1 cellular context compared by ENCODE assay signal in the genomic region with DNA sequence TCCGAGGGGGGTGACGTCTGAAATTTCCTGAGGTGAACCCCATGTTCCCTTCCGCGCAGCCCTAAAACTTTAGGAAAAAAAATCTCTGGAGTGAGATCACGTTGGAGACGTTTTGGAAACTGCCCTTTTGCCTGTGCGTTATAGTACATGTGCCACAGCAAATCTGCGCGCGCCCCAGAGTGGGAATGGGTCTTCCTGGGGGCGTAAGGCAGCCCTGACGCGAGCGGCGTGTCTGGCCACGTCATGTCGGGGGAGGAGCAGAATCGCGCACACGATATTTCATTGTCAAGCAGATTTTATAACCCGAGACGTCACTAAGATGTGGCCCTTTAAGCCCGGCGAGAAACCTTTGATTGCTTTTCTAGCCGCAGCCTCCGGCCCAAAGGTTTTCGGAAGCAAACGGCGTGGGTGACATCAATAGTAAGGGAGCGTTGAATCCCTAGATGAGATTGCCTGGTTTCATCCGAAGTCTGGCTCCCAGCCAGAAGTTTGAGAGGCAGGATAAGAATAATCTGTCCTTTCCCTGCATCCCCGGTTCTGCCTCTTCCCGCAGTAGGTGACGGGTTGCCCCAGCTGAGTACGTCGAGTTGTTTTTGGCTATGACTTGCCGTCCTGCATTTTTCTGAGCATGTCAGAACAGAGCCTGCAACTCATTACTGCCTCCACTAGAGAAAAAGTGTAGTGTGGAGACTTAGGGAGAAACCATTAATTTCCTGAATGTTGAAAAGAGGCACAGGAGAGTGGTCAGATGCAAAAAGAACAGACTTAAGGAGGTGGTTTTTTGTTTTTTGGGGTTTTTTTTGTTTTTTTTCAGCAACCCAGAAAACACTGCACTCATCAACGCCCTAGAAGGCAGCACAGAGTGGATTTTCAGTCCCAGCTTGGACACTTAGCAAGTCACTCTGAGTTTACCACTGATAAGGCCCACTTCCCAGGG.
TF ChIP-seq lines count a peak whose summit lies in the region.

No MANE protein-coding gene starts in this region.

TF ChIP-seq in HEK293, 187 proteins besides CTCF, POLR2A, EP300 and RAD21 (continued from another document and continues in another):
- TF ChIP-seq SETDB1 (IDR thresholded peaks at IDR 0.05; ENCODE audit: insufficient read length, low read length) (no peak), ZNF350 (tag by site-specific recombination; IDR thresholded peaks at IDR 0.05) (no peak), KLF1 (tag by site-specific recombination; IDR thresholded peaks at IDR 0.05) (no peak), ZNF266 (tag by site-specific recombination; IDR thresholded peaks at IDR 0.05; ENCODE audit: low read depth) (no peak; the same call in 1 of the 2 replicates), ZNF426 (tag by site-specific recombination; IDR thresholded peaks at IDR 0.05) (no peak), ZNF629 (tag by site-specific recombination; IDR thresholded peaks at IDR 0.05) (peak; percentile 99), TCF7L2 (IDR thresholded peaks at IDR 0.05; ENCODE audit: borderline replicate concordance, low read depth, low read length) (peak; percentile 70; the same call in 1 of the 2 replicates), ZNF610 (tag by site-specific recombination; IDR thresholded peaks at IDR 0.05; ENCODE audit: borderline replicate concordance) (peak; percentile 17; the same call in 1 of the 2 replicates), SP7 (tag by site-specific recombination; IDR thresholded peaks at IDR 0.05) (0 out of 2 replicates have a peak, but pooled peaks have one; percentile 46), ZBTB48 (tag by site-specific recombination; IDR thresholded peaks at IDR 0.05) (peak; percentile 88), ZNF391 (tag by site-specific recombination; IDR thresholded peaks at IDR 0.05; ENCODE audit: borderline replicate concordance, low read depth) (no peak), KLF10 (tag by site-specific recombination; IDR thresholded peaks at IDR 0.05) (peak; percentile 85), ZNF175 (tag by site-specific recombination; IDR thresholded peaks at IDR 0.05) (no peak), ZBTB20 (tag by site-specific recombination; IDR thresholded peaks at IDR 0.05) (no peak), GLIS2 (tag by site-specific recombination; IDR thresholded peaks at IDR 0.05) (no peak), OVOL3 (tag by site-specific recombination; IDR thresholded peaks at IDR 0.05) (no peak), ZNF596 (tag by site-specific recombination; IDR thresholded peaks at IDR 0.05) (no peak), ZNF239 (tag by site-specific recombination; IDR thresholded peaks at IDR 0.05) (no peak), ZIC2 (tag by site-specific recombination; IDR thresholded peaks at IDR 0.05) (no peak), ZNF121 (tag by site-specific recombination; IDR thresholded peaks at IDR 0.05) (no peak), YY2 (tag by site-specific recombination; IDR thresholded peaks at IDR 0.05) (no peak)
- TF ChIP-seq, protein P1, sequence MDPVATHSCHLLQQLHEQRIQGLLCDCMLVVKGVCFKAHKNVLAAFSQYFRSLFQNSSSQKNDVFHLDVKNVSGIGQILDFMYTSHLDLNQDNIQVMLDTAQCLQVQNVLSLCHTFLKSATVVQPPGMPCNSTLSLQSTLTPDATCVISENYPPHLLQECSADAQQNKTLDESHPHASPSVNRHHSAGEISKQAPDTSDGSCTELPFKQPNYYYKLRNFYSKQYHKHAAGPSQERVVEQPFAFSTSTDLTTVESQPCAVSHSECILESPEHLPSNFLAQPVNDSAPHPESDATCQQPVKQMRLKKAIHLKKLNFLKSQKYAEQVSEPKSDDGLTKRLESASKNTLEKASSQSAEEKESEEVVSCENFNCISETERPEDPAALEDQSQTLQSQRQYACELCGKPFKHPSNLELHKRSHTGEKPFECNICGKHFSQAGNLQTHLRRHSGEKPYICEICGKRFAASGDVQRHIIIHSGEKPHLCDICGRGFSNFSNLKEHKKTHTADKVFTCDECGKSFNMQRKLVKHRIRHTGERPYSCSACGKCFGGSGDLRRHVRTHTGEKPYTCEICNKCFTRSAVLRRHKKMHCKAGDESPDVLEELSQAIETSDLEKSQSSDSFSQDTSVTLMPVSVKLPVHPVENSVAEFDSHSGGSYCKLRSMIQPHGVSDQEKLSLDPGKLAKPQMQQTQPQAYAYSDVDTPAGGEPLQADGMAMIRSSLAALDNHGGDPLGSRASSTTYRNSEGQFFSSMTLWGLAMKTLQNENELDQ (tag by site-specific recombination; IDR thresholded peaks at IDR 0.05; ENCODE audit: low read depth): no peak
- TF ChIP-seq, protein P2, sequence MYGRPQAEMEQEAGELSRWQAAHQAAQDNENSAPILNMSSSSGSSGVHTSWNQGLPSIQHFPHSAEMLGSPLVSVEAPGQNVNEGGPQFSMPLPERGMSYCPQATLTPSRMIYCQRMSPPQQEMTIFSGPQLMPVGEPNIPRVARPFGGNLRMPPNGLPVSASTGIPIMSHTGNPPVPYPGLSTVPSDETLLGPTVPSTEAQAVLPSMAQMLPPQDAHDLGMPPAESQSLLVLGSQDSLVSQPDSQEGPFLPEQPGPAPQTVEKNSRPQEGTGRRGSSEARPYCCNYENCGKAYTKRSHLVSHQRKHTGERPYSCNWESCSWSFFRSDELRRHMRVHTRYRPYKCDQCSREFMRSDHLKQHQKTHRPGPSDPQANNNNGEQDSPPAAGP (tag by site-specific recombination; IDR thresholded peaks at IDR 0.05): 0 out of 2 replicates have a peak, but pooled peaks have one; percentile 13
- TF ChIP-seq, protein P3, sequence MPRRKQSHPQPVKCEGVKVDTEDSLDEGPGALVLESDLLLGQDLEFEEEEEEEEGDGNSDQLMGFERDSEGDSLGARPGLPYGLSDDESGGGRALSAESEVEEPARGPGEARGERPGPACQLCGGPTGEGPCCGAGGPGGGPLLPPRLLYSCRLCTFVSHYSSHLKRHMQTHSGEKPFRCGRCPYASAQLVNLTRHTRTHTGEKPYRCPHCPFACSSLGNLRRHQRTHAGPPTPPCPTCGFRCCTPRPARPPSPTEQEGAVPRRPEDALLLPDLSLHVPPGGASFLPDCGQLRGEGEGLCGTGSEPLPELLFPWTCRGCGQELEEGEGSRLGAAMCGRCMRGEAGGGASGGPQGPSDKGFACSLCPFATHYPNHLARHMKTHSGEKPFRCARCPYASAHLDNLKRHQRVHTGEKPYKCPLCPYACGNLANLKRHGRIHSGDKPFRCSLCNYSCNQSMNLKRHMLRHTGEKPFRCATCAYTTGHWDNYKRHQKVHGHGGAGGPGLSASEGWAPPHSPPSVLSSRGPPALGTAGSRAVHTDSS (tag by site-specific recombination; IDR thresholded peaks at IDR 0.05): no peak
- TF ChIP-seq, protein P4, sequence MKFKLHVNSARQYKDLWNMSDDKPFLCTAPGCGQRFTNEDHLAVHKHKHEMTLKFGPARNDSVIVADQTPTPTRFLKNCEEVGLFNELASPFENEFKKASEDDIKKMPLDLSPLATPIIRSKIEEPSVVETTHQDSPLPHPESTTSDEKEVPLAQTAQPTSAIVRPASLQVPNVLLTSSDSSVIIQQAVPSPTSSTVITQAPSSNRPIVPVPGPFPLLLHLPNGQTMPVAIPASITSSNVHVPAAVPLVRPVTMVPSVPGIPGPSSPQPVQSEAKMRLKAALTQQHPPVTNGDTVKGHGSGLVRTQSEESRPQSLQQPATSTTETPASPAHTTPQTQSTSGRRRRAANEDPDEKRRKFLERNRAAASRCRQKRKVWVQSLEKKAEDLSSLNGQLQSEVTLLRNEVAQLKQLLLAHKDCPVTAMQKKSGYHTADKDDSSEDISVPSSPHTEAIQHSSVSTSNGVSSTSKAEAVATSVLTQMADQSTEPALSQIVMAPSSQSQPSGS (tag by site-specific recombination; IDR thresholded peaks at IDR 0.05; ENCODE audit: low read depth): peak; percentile 86
- TF ChIP-seq, protein P5, sequence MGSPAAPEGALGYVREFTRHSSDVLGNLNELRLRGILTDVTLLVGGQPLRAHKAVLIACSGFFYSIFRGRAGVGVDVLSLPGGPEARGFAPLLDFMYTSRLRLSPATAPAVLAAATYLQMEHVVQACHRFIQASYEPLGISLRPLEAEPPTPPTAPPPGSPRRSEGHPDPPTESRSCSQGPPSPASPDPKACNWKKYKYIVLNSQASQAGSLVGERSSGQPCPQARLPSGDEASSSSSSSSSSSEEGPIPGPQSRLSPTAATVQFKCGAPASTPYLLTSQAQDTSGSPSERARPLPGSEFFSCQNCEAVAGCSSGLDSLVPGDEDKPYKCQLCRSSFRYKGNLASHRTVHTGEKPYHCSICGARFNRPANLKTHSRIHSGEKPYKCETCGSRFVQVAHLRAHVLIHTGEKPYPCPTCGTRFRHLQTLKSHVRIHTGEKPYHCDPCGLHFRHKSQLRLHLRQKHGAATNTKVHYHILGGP (tag by site-specific recombination; IDR thresholded peaks at IDR 0.05): no peak
- TF ChIP-seq, protein P6, sequence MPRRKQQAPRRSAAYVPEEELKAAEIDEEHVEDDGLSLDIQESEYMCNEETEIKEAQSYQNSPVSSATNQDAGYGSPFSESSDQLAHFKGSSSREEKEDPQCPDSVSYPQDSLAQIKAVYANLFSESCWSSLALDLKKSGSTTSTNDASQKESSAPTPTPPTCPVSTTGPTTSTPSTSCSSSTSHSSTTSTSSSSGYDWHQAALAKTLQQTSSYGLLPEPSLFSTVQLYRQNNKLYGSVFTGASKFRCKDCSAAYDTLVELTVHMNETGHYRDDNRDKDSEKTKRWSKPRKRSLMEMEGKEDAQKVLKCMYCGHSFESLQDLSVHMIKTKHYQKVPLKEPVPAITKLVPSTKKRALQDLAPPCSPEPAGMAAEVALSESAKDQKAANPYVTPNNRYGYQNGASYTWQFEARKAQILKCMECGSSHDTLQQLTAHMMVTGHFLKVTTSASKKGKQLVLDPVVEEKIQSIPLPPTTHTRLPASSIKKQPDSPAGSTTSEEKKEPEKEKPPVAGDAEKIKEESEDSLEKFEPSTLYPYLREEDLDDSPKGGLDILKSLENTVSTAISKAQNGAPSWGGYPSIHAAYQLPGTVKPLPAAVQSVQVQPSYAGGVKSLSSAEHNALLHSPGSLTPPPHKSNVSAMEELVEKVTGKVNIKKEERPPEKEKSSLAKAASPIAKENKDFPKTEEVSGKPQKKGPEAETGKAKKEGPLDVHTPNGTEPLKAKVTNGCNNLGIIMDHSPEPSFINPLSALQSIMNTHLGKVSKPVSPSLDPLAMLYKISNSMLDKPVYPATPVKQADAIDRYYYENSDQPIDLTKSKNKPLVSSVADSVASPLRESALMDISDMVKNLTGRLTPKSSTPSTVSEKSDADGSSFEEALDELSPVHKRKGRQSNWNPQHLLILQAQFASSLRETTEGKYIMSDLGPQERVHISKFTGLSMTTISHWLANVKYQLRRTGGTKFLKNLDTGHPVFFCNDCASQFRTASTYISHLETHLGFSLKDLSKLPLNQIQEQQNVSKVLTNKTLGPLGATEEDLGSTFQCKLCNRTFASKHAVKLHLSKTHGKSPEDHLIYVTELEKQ (tag by site-specific recombination; IDR thresholded peaks at IDR 0.05; ENCODE audit: borderline replicate concordance): peak; percentile 4; the same call in 1 of the 2 replicates
- TF ChIP-seq, protein P7, sequence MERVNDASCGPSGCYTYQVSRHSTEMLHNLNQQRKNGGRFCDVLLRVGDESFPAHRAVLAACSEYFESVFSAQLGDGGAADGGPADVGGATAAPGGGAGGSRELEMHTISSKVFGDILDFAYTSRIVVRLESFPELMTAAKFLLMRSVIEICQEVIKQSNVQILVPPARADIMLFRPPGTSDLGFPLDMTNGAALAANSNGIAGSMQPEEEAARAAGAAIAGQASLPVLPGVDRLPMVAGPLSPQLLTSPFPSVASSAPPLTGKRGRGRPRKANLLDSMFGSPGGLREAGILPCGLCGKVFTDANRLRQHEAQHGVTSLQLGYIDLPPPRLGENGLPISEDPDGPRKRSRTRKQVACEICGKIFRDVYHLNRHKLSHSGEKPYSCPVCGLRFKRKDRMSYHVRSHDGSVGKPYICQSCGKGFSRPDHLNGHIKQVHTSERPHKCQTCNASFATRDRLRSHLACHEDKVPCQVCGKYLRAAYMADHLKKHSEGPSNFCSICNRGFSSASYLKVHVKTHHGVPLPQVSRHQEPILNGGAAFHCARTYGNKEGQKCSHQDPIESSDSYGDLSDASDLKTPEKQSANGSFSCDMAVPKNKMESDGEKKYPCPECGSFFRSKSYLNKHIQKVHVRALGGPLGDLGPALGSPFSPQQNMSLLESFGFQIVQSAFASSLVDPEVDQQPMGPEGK (tag by site-specific recombination; IDR thresholded peaks at IDR 0.05): peak; percentile 73
- TF ChIP-seq, protein P8, sequence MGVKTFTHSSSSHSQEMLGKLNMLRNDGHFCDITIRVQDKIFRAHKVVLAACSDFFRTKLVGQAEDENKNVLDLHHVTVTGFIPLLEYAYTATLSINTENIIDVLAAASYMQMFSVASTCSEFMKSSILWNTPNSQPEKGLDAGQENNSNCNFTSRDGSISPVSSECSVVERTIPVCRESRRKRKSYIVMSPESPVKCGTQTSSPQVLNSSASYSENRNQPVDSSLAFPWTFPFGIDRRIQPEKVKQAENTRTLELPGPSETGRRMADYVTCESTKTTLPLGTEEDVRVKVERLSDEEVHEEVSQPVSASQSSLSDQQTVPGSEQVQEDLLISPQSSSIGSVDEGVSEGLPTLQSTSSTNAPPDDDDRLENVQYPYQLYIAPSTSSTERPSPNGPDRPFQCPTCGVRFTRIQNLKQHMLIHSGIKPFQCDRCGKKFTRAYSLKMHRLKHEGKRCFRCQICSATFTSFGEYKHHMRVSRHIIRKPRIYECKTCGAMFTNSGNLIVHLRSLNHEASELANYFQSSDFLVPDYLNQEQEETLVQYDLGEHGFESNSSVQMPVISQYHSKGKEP (tag by site-specific recombination; IDR thresholded peaks at IDR 0.05): peak; percentile 77; the same call in 1 of the 2 replicates
- TF ChIP-seq, protein P9, sequence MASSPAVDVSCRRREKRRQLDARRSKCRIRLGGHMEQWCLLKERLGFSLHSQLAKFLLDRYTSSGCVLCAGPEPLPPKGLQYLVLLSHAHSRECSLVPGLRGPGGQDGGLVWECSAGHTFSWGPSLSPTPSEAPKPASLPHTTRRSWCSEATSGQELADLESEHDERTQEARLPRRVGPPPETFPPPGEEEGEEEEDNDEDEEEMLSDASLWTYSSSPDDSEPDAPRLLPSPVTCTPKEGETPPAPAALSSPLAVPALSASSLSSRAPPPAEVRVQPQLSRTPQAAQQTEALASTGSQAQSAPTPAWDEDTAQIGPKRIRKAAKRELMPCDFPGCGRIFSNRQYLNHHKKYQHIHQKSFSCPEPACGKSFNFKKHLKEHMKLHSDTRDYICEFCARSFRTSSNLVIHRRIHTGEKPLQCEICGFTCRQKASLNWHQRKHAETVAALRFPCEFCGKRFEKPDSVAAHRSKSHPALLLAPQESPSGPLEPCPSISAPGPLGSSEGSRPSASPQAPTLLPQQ (tag by site-specific recombination; IDR thresholded peaks at IDR 0.05): no peak
- TF ChIP-seq, protein P10, sequence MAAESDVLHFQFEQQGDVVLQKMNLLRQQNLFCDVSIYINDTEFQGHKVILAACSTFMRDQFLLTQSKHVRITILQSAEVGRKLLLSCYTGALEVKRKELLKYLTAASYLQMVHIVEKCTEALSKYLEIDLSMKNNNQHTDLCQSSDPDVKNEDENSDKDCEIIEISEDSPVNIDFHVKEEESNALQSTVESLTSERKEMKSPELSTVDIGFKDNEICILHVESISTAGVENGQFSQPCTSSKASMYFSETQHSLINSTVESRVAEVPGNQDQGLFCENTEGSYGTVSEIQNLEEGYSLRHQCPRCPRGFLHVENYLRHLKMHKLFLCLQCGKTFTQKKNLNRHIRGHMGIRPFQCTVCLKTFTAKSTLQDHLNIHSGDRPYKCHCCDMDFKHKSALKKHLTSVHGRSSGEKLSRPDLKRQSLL (tag by site-specific recombination; IDR thresholded peaks at IDR 0.05): no peak
- TF ChIP-seq, protein P11, sequence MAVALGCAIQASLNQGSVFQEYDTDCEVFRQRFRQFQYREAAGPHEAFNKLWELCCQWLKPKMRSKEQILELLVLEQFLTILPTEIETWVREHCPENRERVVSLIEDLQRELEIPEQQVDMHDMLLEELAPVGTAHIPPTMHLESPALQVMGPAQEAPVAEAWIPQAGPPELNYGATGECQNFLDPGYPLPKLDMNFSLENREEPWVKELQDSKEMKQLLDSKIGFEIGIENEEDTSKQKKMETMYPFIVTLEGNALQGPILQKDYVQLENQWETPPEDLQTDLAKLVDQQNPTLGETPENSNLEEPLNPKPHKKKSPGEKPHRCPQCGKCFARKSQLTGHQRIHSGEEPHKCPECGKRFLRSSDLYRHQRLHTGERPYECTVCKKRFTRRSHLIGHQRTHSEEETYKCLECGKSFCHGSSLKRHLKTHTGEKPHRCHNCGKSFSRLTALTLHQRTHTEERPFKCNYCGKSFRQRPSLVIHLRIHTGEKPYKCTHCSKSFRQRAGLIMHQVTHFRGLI (tag by site-specific recombination; IDR thresholded peaks at IDR 0.05): no peak
